In genomic region chr6:3750324-3751018, GRCh38 we compare ENCODE assay signal across 8 cellular contexts. TPM values are rescaled to one million over a fixed set of nuclear protein-coding genes. Genes with fewer than 3 reads are reported as not detected.
DNase-seq lines count a peak whose midpoint lies in the region; ATAC-seq and TF ChIP-seq lines count a peak whose summit lies in the region.

No MANE protein-coding gene starts in this region.

- ATAC-seq in Panc1 (peak; percentile 47), left colon (peak; percentile 36)

- H3K9me3 ChIP-seq in A673 (ENCODE audit: low read depth, low read length, poor library complexity, severe bottlenecking) (no peaks in the 10 kb centered on the region), Panc1 (ENCODE audit: control insufficient read depth, insufficient read depth, low read depth, low read length) (no peaks in the 10 kb centered on the region), spleen (no peaks in the 10 kb centered on the region)

- H3K27ac ChIP-seq in A673 (ENCODE audit: low read depth, low read length, poor library complexity, severe bottlenecking) (peak overlapping the region; percentile 71), Panc1 (ENCODE audit: low read length) (peak overlapping the region; percentile 75), spleen (peak overlapping the region; percentile 83 to 92 (median 90))

- CTCF ChIA-PET in A673 (lab: Charles Lee), result interaction anchor here (0.8 to 2.9 kb wide), 5 partner anchors 98 to 241 kb away, joined by 3 to 20 read pairs (median 7); partner anchors contain the start of gene FAM50B
- CTCF ChIA-PET in Panc1 (lab: Charles Lee), result interaction anchor here (0.6 to 1.1 kb wide), 5 partner anchors 59 to 240 kb away, joined by 3 to 7 read pairs (median 4); no protein-coding TSS in a partner anchor

- WGBS in spleen, 5 donors, result 2 to 4% (median 2%) methylated on average over 6 to 68 of the region's 68 CpGs

- H3K36me3 ChIP-seq in A673 (ENCODE audit: insufficient read depth, low read length, poor library complexity, severe bottlenecking), result no peaks in the 10 kb centered on the region
- H3K36me3 ChIP-seq in Panc1 (ENCODE audit: control insufficient read depth, insufficient read depth, low read length), result no peaks in the 10 kb centered on the region
- H3K36me3 ChIP-seq in spleen, result no peaks in the 10 kb centered on the region

- H3K4me3 ChIP-seq in A673 (ENCODE audit: low read depth, low read length, poor library complexity, severe bottlenecking) (peak overlapping the region; percentile 58), Panc1 (ENCODE audit: low read depth in 2 of 2, low read length in 2 of 2) (peak overlapping the region; percentile 62 to 66), spleen (peak overlapping the region; percentile 51 to 83 (median 66))

- H3K4me1 ChIP-seq in A673 (ENCODE audit: insufficient read depth, low read length, poor library complexity, severe bottlenecking) (peaks cover 30% of the 10 kb centered on the region), Panc1 (ENCODE audit: control insufficient read depth, insufficient read depth, low read length) (peaks cover 41% of the 10 kb centered on the region), spleen (peaks cover 7 to 87% (median 68%) of the 10 kb centered on the region in 6 donors)

- intact Hi-C loops in A673 (cut with micrococcal nuclease; ENCODE audit: unreplicated experiment), result loop anchor here (5.0 kb wide), 1 partner anchor 97 kb away; the partner anchor contains the start of gene FAM50B
- intact Hi-C loops in Panc1 (cut with micrococcal nuclease; ENCODE audit: unreplicated experiment), result no loop called here
- intact Hi-C loops in left colon (cut with DNase I, micrococcal nuclease), result loop anchor here in 1 of 2 donors (5.0 kb wide), 1 partner anchor 82 kb away; no protein-coding TSS in a partner anchor
- intact Hi-C loops in spleen (cut with DNase I; ENCODE audit: low total_unique reads), result no loop called here

- in situ Hi-C loops in GM13976 (cut with MboI; ENCODE audit: low sequenced_read_pairs, unreplicated experiment), result no loop called here
- in situ Hi-C loops in Panc1 (cut with HindIII; ENCODE audit: low pct_unique_long_range_greater_than_20kb, low sequenced_read_pairs), result no loop called here

- TF ChIP-seq CTCF in A673 (conservative IDR thresholded peaks at IDR 0.05; ENCODE audit: low read depth, low read length) (no peak), GM13976 (IDR thresholded peaks at IDR 0.05; ENCODE audit: borderline replicate concordance, control extremely low read depth, extremely low read depth, insufficient read depth, missing control alignments) (no peak), Panc1 (IDR thresholded peaks at IDR 0.05) (no peak), spleen (IDR thresholded peaks at IDR 0.05 in 8 of 11, conservative IDR thresholded peaks at IDR 0.05 in 3 of 11) (no peak)

- DNase-seq in A673 (ENCODE audit: low spot score) (peak; percentile 58), GM13976 (ENCODE audit: low spot score) (peak; percentile 48), Panc1 (ENCODE audit: low read depth, low spot score) (no peak), dedifferentiated amniotic fluid mesenchymal stem cell (ENCODE audit: extremely low spot score) (peak; percentile 74), left colon (peak; percentile 78 to 84), spleen (peak; percentile 92), GF-D8 (lab: John Stamatoyannopoulos, UW) (no peak)
- no peak for DNase-seq in activated CD4-positive, CD25-positive, alpha-beta regulatory T cell treated with anti-CD3 and anti-CD28 coated beads, Interleukin-2, amount 50 U/mL, for 72 hours

- BruUV-seq in A673 (replicated peaks; lab: Mats Ljungman, UMichigan) (no TSS peak), Panc1 (replicated peaks; lab: Mats Ljungman, UMichigan) (no TSS peak)

- H3K27me3 ChIP-seq in A673 (replicated peaks; ENCODE audit: insufficient read depth, low read depth, low read length, poor library complexity), result no peaks in the 10 kb centered on the region
- no peaks in the 10 kb centered on the region for H3K27me3 ChIP-seq in Panc1 (ENCODE audit: control insufficient read depth, insufficient read depth, low read length)
- peaks cover 0 to 42% (median 17%) of the 10 kb centered on the region in 7 donors for H3K27me3 ChIP-seq in spleen (replicated peaks in 1 of 7)

- peak in 1 of 3 donors; percentile 36 for TF ChIP-seq POLR2A in spleen (IDR thresholded peaks at IDR 0.05)

- POLR2A ChIA-PET in A673 (lab: Charles Lee; ENCODE audit: low non-redundant PET), result interaction anchor here (0.6 kb wide), 1 partner anchor 268 kb away, joined by 3 read pairs; no protein-coding TSS in a partner anchor
- POLR2A ChIA-PET in Panc1 (lab: Charles Lee), result interaction anchor here (0.5 to 0.8 kb wide), 4 partner anchors 9 to 260 kb away, joined by 3 read pairs; no protein-coding TSS in a partner anchor

RNA-seq across cellular contexts. Expression of gene PXDC1, which starts 1.0 kb away (rescaled TPM):
- 5.2 and 7.1 TPM in 2 replicates for total RNA-seq in A673 (2021)
- total RNA-seq in Panc1 (2021; ENCODE audit: unreplicated experiment), result 36.2 TPM
- polyA plus RNA-seq in Panc1 (2012; ENCODE audit: insufficient read length), result 29.3 TPM
- total RNA-seq in left colon, result 1 to 10 TPM; 4.3 to 9.6 TPM
- total RNA-seq in spleen, result 10 to 100 TPM; 21.1 to 51.5 (median 32.3) TPM
- 10 to 100 TPM; 17.7 to 40.1 (median 18.2) TPM for polyA plus RNA-seq in spleen

Comparison
In these comparisons a context has a peak if more than half of its experiments do, and no peak if none do; other contexts are left out.
1. DNase-seq: peak in A673 (single experiment), GM13976 (single experiment), dedifferentiated amniotic fluid mesenchymal stem cell (single experiment), left colon (2 of 2) and spleen (single experiment); none in Panc1 (single experiment), activated CD4-positive, CD25-positive, alpha-beta regulatory T cell treated with anti-CD3 and anti-CD28 coated beads, Interleukin-2, amount 50 U/mL, for 72 hours (single experiment) and GF-D8 (single experiment).
2. Peak in every context shown above with its lines, with median percentiles within 50 percentile points of each other: H3K27ac ChIP-seq and H3K4me3 ChIP-seq.